8 cellular contexts compared by ENCODE assay signal in genomic region chr1:1613509-1614082, GRCh38. TPM values are rescaled to one million over a fixed set of nuclear protein-coding genes. Genes with fewer than 3 reads are reported as not detected.
DNase-seq lines count a peak whose midpoint lies in the region; ATAC-seq, FAIRE-seq and TF ChIP-seq lines count a peak whose summit lies in the region.

No MANE protein-coding gene starts in this region.

- TF ChIP-seq CTCF in endothelial cell (IDR thresholded peaks at IDR 0.05; ENCODE audit: unreplicated experiment) (no peak), psoas muscle (IDR thresholded peaks at IDR 0.05) (no peak)

- H3K9me2 ChIP-seq in GM23248 (ENCODE audit: insufficient read depth): no peaks in the 10 kb centered on the region

- 0 out of 2 replicates have a peak overlapping the region, but pooled peaks have one; percentile 53 for H2AFZ ChIP-seq in GM23248

- H3K9ac ChIP-seq in GM23248: peak overlapping the region; percentile 99

- H3K4me3 Mint-ChIP-seq in T-helper 17 cell (peak overlapping the region; percentile 98), endothelial cell (ENCODE audit: unreplicated experiment) (peak overlapping the region; percentile 84)

- H3K4me1 ChIP-seq in GM23248 (ENCODE audit: insufficient read depth) (peaks cover 6% of the 10 kb centered on the region; the same call in 1 of the 2 replicates), psoas muscle (peaks cover 25% of the 10 kb centered on the region)

- H3K27ac ChIP-seq in GM23248: peak overlapping the region; percentile 99
- H3K27ac ChIP-seq in psoas muscle: no peak overlapping the region

- no peaks in the 10 kb centered on the region for H3K27me3 Mint-ChIP-seq in T-helper 17 cell
- peaks cover 17% of the 10 kb centered on the region for H3K27me3 Mint-ChIP-seq in endothelial cell (ENCODE audit: unreplicated experiment)

- no peaks in the 10 kb centered on the region for H4K20me1 ChIP-seq in GM23248 (ENCODE audit: insufficient read depth)

- FAIRE-seq in GM19239 (lab: Jason Lieb, UNC): no peak

- DNase-seq in GM23248 (no peak), T-helper 17 cell (no peak), endothelial cell (ENCODE audit: low spot score) (no peak), psoas muscle (no peak), NCI-H2171 (lab: John Stamatoyannopoulos, UW) (no peak), superior temporal gyrus (ENCODE audit: extremely low spot score) (no peak), CD1c-positive myeloid dendritic cell (ENCODE audit: extremely low spot score) (no peak), GM19239 (ENCODE audit: insufficient read length, low spot score) (no peak)

- H3K36me3 Mint-ChIP-seq in T-helper 17 cell (ENCODE audit: low read depth) (no peaks in the 10 kb centered on the region), endothelial cell (ENCODE audit: low read depth, unreplicated experiment) (peaks cover 13% of the 10 kb centered on the region)

- H3K79me2 ChIP-seq in GM23248 (ENCODE audit: insufficient read depth): peaks cover 40% of the 10 kb centered on the region

- in situ Hi-C loops in GM23248 (cut with MboI): no loop called here

- peak overlapping the region; percentile 94 for H3K4me2 ChIP-seq in GM23248 (ENCODE audit: unreplicated experiment)

- H3K27me3 ChIP-seq in GM23248 (replicated peaks; ENCODE audit: insufficient read depth): no peaks in the 10 kb centered on the region
- H3K27me3 ChIP-seq in psoas muscle (ENCODE audit: insufficient read depth in 3 of 3, low read length in 2 of 3): no peaks in the 10 kb centered on the region

- intact Hi-C loops in psoas muscle (cut with DNase I): loop anchor here (5.0 kb wide), 1 partner anchor 36 kb away; no protein-coding TSS in a partner anchor

- H3K4me3 ChIP-seq in GM23248 (peak overlapping the region; percentile 92), psoas muscle (peak overlapping the region; percentile 97)

- H3K9me3 Mint-ChIP-seq in endothelial cell (ENCODE audit: unreplicated experiment): no peaks in the 10 kb centered on the region

- peaks cover 21% of the 10 kb centered on the region for H3F3A ChIP-seq in GM23248 (ENCODE audit: insufficient read depth)

- H3K27ac Mint-ChIP-seq in T-helper 17 cell (peak overlapping the region; percentile 100), endothelial cell (ENCODE audit: unreplicated experiment) (peak overlapping the region; percentile 68)

- peaks cover 25% of the 10 kb centered on the region for H3K4me1 Mint-ChIP-seq in T-helper 17 cell
- H3K4me1 Mint-ChIP-seq in endothelial cell (ENCODE audit: unreplicated experiment): peaks cover 43% of the 10 kb centered on the region

- no peaks in the 10 kb centered on the region for H3K36me3 ChIP-seq in GM23248 (ENCODE audit: low read depth)
- peaks cover 0 to 17% of the 10 kb centered on the region in 2 donors for H3K36me3 ChIP-seq in psoas muscle (ENCODE audit: insufficient read depth in 1 of 2, low read depth in 1 of 2)

- ATAC-seq in T-helper 17 cell (no peak), psoas muscle (no peak)

- H3K9me3 ChIP-seq in GM23248 (ENCODE audit: low read depth) (no peaks in the 10 kb centered on the region), T-helper 17 cell (ENCODE audit: control insufficient read depth, low read length, poor library complexity, severe bottlenecking) (no peaks in the 10 kb centered on the region), psoas muscle (no peaks in the 10 kb centered on the region)

- WGBS in GM23248 (ENCODE audit: low coverage in 1 of 2, low lambda C conversion rate in 2 of 2, missing lambda C conversion rate in 2 of 2), 2 experiments: 68 to 69% methylated on average over 11 of the region's 11 CpGs
- 74 to 81% (median 80%) methylated on average over 11 of the region's 11 CpGs for WGBS in psoas muscle, 3 donors

RNA-seq across cellular contexts. Expression of gene MIB2, which starts 1.7 kb away (rescaled TPM):
- 70.5 and 100 TPM in 2 replicates for total RNA-seq in GM23248 (2014; rRNA removed; shearing (Covaris generic))
- polyA plus RNA-seq in GM23248 (2016; fragmentation: Nextera tagmentation; extraction: Ambion mirVana): 29.2 and 30.3 TPM in 2 replicates
- 10 to 100 TPM; 42.0 to 50.0 TPM for total RNA-seq in T-helper 17 cell
- total RNA-seq in endothelial cell (ENCODE audit: unreplicated experiment): 84.4 TPM
- 100 to 1,000 TPM in 1 of 4 donors, 10 to 100 TPM in 3; 66.5 to 106 (median 75.4) TPM for total RNA-seq in psoas muscle
- polyA plus RNA-seq in psoas muscle: 10 to 100 TPM; 41.8 to 80.5 (median 78.7) TPM

RNA-seq across cellular contexts. Expression of gene FNDC10, which starts 13.7 kb away (rescaled TPM):
- 7.7 and 9.8 TPM in 2 replicates for total RNA-seq in GM23248 (2014; rRNA removed; shearing (Covaris generic))
- 3.1 and 3.9 TPM in 2 replicates for polyA plus RNA-seq in GM23248 (2016; fragmentation: Nextera tagmentation; extraction: Ambion mirVana)
- 1 to 10 TPM; 3.3 to 3.4 TPM for total RNA-seq in T-helper 17 cell
- 11.6 TPM for total RNA-seq in endothelial cell (ENCODE audit: unreplicated experiment)
- total RNA-seq in psoas muscle: under 1 TPM in 3 of 4 donors, not detected in 1; 0.44 to 0.89 (median 0.82) TPM
- polyA plus RNA-seq in psoas muscle: under 1 TPM; 0.15 to 0.96 (median 0.34) TPM

RNA-seq across cellular contexts. Expression of gene MMP23B, which starts 18.4 kb away (rescaled TPM):
- total RNA-seq in GM23248 (2014; rRNA removed; shearing (Covaris generic)): not detected in 2 replicates
- 1.1 TPM in 1 of 2 replicates, not detected in the other for polyA plus RNA-seq in GM23248 (2016; fragmentation: Nextera tagmentation; extraction: Ambion mirVana)
- 1 to 10 TPM; 3.9 to 4.2 TPM for total RNA-seq in T-helper 17 cell
- total RNA-seq in endothelial cell (ENCODE audit: unreplicated experiment): 26.7 TPM
- 1 to 10 TPM in 1 of 4 donors, under 1 TPM in 2, not detected in 1; 0.32 to 1.8 (median 0.64) TPM for total RNA-seq in psoas muscle
- under 1 TPM in 2 of 3 donors, not detected in 1; 0.25 to 0.29 TPM for polyA plus RNA-seq in psoas muscle

RNA-seq across cellular contexts. Expression of gene SSU72, which starts 38.9 kb away (rescaled TPM):
- total RNA-seq in GM23248 (2014; rRNA removed; shearing (Covaris generic)): 60.8 and 69.2 TPM in 2 replicates
- polyA plus RNA-seq in GM23248 (2016; fragmentation: Nextera tagmentation; extraction: Ambion mirVana) (195 and 204 TPM in 2 replicates), psoas muscle (100 to 1,000 TPM; 137 to 207 (median 192) TPM)
- total RNA-seq in T-helper 17 cell (100 to 1,000 TPM in 1 of 2 donors, 10 to 100 TPM in 1; 99.3 to 103 TPM), endothelial cell (ENCODE audit: unreplicated experiment) (114 TPM), psoas muscle (100 to 1,000 TPM; 130 to 185 (median 167) TPM)

RNA-seq across cellular contexts. Expression of gene CDK11B, which starts 45.2 kb away (rescaled TPM):
- total RNA-seq in GM23248 (2014; rRNA removed; shearing (Covaris generic)): 8.2 and 11.7 TPM in 2 replicates
- 18.2 and 19.1 TPM in 2 replicates for polyA plus RNA-seq in GM23248 (2016; fragmentation: Nextera tagmentation; extraction: Ambion mirVana)
- total RNA-seq in T-helper 17 cell: 10 to 100 TPM; 43.9 to 49.8 TPM
- total RNA-seq in endothelial cell (ENCODE audit: unreplicated experiment): 71.0 TPM
- total RNA-seq in psoas muscle: 10 to 100 TPM; 30.6 to 43.0 (median 36.4) TPM
- 10 to 100 TPM; 42.1 to 72.8 (median 55.2) TPM for polyA plus RNA-seq in psoas muscle
